In genomic region chr9:94204174-94204573, GRCh38 we compare ENCODE assay signal across 26 cellular contexts.
"Had no signal": no experiment of that assay in that cellular context is flagged by ENCODE, and none has a peak within 500 bp of the region (broad histone marks: within the 10 kb centered on the region; RNA-seq: fewer than 3 reads in every experiment).

No MANE protein-coding gene starts in this region.

- H3K27ac ChIP-seq: colonic mucosa, esophagus muscularis mucosa, foreskin keratinocyte, gastroesophageal sphincter, heart right ventricle, left lung, lower lobe of right lung had no signal

- H3K4me1 ChIP-seq: colonic mucosa, esophagus muscularis mucosa, foreskin keratinocyte, gastroesophageal sphincter, left lung, lower lobe of right lung had no signal

- H3K36me3 ChIP-seq: colonic mucosa, esophagus muscularis mucosa, heart right ventricle, left lung, lower lobe of right lung had no signal

- DNase-seq: colonic mucosa; cortex of kidney; effector CD8-positive, alpha-beta T cell; effector memory CD8-positive, alpha-beta T cell; endodermal cell; foreskin keratinocyte; head of caudate nucleus; heart right ventricle; hippocampal formation; left cardiac atrium; left lung; left ventricle myocardium superior; lower lobe of right lung; mesenchymal stem cell; mucosa of descending colon; naive B cell; naive thymus-derived CD8-positive, alpha-beta T cell had no signal

- H3K4me3 ChIP-seq: colonic mucosa, esophagus muscularis mucosa, gastroesophageal sphincter, heart right ventricle, left lung, lower lobe of right lung, mucosa of descending colon had no signal

- H3K27ac Mint-ChIP-seq: dendritic cell treated with granulocyte-macrophage colony-stimulating factor and Interleukin-4, amounts not matched to agents 40 ng/mL and 50 ng/mL, for 4 days; effector memory CD8-positive, alpha-beta T cell; endodermal cell; mesothelial cell of epicardium; naive thymus-derived CD8-positive, alpha-beta T cell had no signal

- H3K9me3 ChIP-seq: colonic mucosa, esophagus muscularis mucosa, gastroesophageal sphincter, lower lobe of right lung, mucosa of descending colon had no signal

- H3K4me1 Mint-ChIP-seq: endodermal cell had no signal

- H3K27me3 ChIP-seq: colonic mucosa, esophagus muscularis mucosa, gastroesophageal sphincter, heart right ventricle, left lung had no signal

- H3K4me3 Mint-ChIP-seq: dendritic cell treated with granulocyte-macrophage colony-stimulating factor and Interleukin-4, amounts not matched to agents 40 ng/mL and 50 ng/mL, for 4 days; effector memory CD8-positive, alpha-beta T cell; endodermal cell; mesothelial cell of epicardium; naive B cell; naive thymus-derived CD8-positive, alpha-beta T cell had no signal

- FAIRE-seq: endometrium, endothelial cell of umbilical vein, frontal cortex, islet of Langerhans, keratinocyte had no signal

- ATAC-seq: effector memory CD8-positive, alpha-beta T cell; foreskin keratinocyte; gastroesophageal sphincter; heart right ventricle; left cardiac atrium; left lung; left ventricle myocardium superior; lower lobe of right lung; mucosa of descending colon; naive thymus-derived CD8-positive, alpha-beta T cell had no signal
